In the genomic region with DNA sequence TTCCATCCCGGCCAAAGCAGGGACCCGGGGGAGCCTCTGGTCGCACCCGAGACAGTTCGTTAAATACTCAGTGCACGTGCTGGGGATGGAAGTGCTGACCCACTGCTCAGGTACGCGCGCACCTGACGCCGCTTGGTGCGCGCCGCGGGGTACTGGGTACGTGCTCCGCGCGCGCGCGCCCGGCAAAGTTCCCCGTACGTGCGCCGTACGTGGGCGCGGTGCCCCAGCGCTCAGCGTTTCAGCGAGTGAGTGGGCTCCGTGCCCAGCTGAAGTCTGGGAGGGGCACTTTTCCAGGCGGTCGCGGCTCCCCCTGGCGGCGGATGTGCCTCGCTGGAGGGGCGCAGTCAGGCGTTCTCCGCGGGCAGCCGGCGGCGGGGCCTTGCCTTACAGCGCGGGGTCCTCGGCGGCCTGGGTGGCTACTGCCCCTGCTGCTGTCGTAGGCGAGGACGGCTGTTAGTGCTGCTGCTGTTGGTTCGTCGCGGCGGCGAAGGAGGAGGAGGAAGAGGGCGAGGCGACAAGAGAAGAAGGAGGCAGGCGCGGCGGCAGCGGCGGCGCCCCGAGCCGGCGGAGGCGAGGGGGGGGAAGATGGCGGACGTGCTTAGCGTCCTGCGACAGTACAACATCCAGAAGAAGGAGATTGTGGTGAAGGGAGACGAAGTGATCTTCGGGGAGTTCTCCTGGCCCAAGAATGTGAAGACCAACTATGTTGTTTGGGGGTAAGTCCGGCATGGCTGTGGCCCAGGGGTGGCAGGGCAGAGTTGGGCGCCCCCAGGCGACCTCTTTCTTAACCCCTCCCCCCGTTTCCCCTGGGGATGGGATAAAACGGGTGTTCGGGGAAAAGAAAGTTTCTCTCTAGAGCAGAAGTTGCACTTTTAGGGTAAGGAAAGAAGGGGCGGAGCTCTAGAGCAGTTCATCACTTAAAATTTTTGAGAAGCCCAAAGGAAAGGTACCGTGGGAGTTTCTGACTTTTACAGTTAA, we compare ENCODE assay signal across 1 cellular context.
TF ChIP-seq lines count a peak whose summit lies in the region.

A gene (plus strand): TSS at position 416 of the 978 bp plus-strand sequence. CDS start 170 bp downstream, at position 586.

TF ChIP-seq in K562, 482 proteins besides CTCF, POLR2A, EP300 and RAD21 (continued from another document and continues in another):
- TF ChIP-seq, protein P1, sequence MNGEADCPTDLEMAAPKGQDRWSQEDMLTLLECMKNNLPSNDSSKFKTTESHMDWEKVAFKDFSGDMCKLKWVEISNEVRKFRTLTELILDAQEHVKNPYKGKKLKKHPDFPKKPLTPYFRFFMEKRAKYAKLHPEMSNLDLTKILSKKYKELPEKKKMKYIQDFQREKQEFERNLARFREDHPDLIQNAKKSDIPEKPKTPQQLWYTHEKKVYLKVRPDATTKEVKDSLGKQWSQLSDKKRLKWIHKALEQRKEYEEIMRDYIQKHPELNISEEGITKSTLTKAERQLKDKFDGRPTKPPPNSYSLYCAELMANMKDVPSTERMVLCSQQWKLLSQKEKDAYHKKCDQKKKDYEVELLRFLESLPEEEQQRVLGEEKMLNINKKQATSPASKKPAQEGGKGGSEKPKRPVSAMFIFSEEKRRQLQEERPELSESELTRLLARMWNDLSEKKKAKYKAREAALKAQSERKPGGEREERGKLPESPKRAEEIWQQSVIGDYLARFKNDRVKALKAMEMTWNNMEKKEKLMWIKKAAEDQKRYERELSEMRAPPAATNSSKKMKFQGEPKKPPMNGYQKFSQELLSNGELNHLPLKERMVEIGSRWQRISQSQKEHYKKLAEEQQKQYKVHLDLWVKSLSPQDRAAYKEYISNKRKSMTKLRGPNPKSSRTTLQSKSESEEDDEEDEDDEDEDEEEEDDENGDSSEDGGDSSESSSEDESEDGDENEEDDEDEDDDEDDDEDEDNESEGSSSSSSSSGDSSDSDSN (IDR thresholded peaks at IDR 0.05; ENCODE audit: borderline replicate concordance in 1 of 2, low read depth in 2 of 2, low read length in 2 of 2): peak; percentile 89 to 91; a peak in 3 of 4 replicates
- TF ChIP-seq HMGN3 (IDR thresholded peaks at IDR 0.05; ENCODE audit: borderline replicate concordance, extremely low read depth, insufficient read length, low read depth, low read length): peak; percentile 91
- peak; percentile 66; the same call in 1 of the 2 replicates for TF ChIP-seq FOXJ2 (tag; IDR thresholded peaks at IDR 0.05)
- no peak; the same call in none of the 2 replicates for TF ChIP-seq ZNF24 (IDR thresholded peaks at IDR 0.05)
- no peak for TF ChIP-seq CCAR2 (IDR thresholded peaks at IDR 0.05; ENCODE audit: low read depth, low read length)
- TF ChIP-seq, protein P2, sequence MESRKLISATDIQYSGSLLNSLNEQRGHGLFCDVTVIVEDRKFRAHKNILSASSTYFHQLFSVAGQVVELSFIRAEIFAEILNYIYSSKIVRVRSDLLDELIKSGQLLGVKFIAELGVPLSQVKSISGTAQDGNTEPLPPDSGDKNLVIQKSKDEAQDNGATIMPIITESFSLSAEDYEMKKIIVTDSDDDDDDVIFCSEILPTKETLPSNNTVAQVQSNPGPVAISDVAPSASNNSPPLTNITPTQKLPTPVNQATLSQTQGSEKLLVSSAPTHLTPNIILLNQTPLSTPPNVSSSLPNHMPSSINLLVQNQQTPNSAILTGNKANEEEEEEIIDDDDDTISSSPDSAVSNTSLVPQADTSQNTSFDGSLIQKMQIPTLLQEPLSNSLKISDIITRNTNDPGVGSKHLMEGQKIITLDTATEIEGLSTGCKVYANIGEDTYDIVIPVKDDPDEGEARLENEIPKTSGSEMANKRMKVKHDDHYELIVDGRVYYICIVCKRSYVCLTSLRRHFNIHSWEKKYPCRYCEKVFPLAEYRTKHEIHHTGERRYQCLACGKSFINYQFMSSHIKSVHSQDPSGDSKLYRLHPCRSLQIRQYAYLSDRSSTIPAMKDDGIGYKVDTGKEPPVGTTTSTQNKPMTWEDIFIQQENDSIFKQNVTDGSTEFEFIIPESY (CRISPR knock-in tag; IDR thresholded peaks at IDR 0.05): peak; percentile 79
- TF ChIP-seq CREBBP (IDR thresholded peaks at IDR 0.05; ENCODE audit: low read depth, low read length): no peak
- TF ChIP-seq NCOA2 (IDR thresholded peaks at IDR 0.05; ENCODE audit: partially characterized antibody in 2 of 2): peak in 1 of 2 experiments; percentile 96
- peak; percentile 99 for TF ChIP-seq POLR2G (IDR thresholded peaks at IDR 0.05; ENCODE audit: low read depth, low read length)
- peak; percentile 83 to 86 for TF ChIP-seq NRF1 (conservative IDR thresholded peaks at IDR 0.05 in 1 of 2, IDR thresholded peaks at IDR 0.05 in 1 of 2)
- peak in 1 of 2 experiments; percentile 90; a peak in 1 of 3 replicates for TF ChIP-seq CBX3 (IDR thresholded peaks at IDR 0.05; ENCODE audit: borderline replicate concordance in 1 of 2, low read length in 2 of 2)
- peak; percentile 95 for TF ChIP-seq KLF1 (tag; IDR thresholded peaks at IDR 0.05)
- 0 out of 2 replicates have a peak, but pooled peaks have one; percentile 35 for TF ChIP-seq FOSL1 (tag; conservative IDR thresholded peaks at IDR 0.05)
- TF ChIP-seq PHF20 (IDR thresholded peaks at IDR 0.05; ENCODE audit: partially characterized antibody): peak; percentile 64
- TF ChIP-seq, protein P3, sequence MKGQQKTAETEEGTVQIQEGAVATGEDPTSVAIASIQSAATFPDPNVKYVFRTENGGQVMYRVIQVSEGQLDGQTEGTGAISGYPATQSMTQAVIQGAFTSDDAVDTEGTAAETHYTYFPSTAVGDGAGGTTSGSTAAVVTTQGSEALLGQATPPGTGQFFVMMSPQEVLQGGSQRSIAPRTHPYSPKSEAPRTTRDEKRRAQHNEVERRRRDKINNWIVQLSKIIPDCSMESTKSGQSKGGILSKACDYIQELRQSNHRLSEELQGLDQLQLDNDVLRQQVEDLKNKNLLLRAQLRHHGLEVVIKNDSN (CRISPR knock-in tag; IDR thresholded peaks at IDR 0.05): peak; percentile 59
- peak; percentile 35; the same call in 1 of the 2 replicates for TF ChIP-seq SMARCE1 (IDR thresholded peaks at IDR 0.05)
- TF ChIP-seq, protein P4, sequence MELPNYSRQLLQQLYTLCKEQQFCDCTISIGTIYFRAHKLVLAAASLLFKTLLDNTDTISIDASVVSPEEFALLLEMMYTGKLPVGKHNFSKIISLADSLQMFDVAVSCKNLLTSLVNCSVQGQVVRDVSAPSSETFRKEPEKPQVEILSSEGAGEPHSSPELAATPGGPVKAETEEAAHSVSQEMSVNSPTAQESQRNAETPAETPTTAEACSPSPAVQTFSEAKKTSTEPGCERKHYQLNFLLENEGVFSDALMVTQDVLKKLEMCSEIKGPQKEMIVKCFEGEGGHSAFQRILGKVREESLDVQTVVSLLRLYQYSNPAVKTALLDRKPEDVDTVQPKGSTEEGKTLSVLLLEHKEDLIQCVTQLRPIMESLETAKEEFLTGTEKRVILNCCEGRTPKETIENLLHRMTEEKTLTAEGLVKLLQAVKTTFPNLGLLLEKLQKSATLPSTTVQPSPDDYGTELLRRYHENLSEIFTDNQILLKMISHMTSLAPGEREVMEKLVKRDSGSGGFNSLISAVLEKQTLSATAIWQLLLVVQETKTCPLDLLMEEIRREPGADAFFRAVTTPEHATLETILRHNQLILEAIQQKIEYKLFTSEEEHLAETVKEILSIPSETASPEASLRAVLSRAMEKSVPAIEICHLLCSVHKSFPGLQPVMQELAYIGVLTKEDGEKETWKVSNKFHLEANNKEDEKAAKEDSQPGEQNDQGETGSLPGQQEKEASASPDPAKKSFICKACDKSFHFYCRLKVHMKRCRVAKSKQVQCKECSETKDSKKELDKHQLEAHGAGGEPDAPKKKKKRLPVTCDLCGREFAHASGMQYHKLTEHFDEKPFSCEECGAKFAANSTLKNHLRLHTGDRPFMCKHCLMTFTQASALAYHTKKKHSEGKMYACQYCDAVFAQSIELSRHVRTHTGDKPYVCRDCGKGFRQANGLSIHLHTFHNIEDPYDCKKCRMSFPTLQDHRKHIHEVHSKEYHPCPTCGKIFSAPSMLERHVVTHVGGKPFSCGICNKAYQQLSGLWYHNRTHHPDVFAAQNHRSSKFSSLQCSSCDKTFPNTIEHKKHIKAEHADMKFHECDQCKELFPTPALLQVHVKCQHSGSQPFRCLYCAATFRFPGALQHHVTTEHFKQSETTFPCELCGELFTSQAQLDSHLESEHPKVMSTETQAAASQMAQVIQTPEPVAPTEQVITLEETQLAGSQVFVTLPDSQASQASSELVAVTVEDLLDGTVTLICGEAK (IDR thresholded peaks at IDR 0.05): no peak
- TF ChIP-seq, protein P4 (CRISPR knock-in tag; IDR thresholded peaks at IDR 0.05): no peak
- TF ChIP-seq, protein P5, sequence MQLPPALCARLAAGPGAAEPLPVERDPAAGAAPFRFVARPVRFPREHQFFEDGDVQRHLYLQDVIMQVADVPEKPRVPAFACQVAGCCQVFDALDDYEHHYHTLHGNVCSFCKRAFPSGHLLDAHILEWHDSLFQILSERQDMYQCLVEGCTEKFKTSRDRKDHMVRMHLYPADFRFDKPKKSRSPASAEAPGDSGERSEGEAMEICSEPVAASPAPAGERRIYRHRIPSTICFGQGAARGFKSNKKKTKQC (CRISPR knock-in tag; IDR thresholded peaks at IDR 0.05): peak; percentile 75; the same call in 1 of the 2 replicates
- TF ChIP-seq ELF4 (CRISPR knock-in tag; IDR thresholded peaks at IDR 0.05): peak; percentile 69; the same call in 1 of the 2 replicates
- peak; percentile 97 for TF ChIP-seq BHLHE40 (IDR thresholded peaks at IDR 0.05; ENCODE audit: low read length)
- TF ChIP-seq GATAD2A (IDR thresholded peaks at IDR 0.05): peak; percentile 86
- TF ChIP-seq CREM (IDR thresholded peaks at IDR 0.05; ENCODE audit: low read depth): no peak; the same call in none of the 2 replicates
- peak; percentile 80 for TF ChIP-seq NR2C2 (CRISPR knock-in tag; IDR thresholded peaks at IDR 0.05)
- peak; percentile 80 for TF ChIP-seq NR2C2 (tag; IDR thresholded peaks at IDR 0.05)
- TF ChIP-seq FOXA3 (CRISPR knock-in tag; conservative IDR thresholded peaks at IDR 0.05 in 1 of 2, IDR thresholded peaks at IDR 0.05 in 1 of 2): peak in 1 of 2 experiments; percentile 30; a peak in 1 of 4 replicates
- TF ChIP-seq THRAP3 (IDR thresholded peaks at IDR 0.05; ENCODE audit: borderline replicate concordance): no peak; the same call in 1 of the 2 replicates
- TF ChIP-seq FOXK2 (conservative IDR thresholded peaks at IDR 0.05 in 1 of 2, IDR thresholded peaks at IDR 0.05 in 1 of 2; ENCODE audit: low read depth in 2 of 2): peak; percentile 58 to 66; a peak in 2 of 4 replicates
- TF ChIP-seq LCOR (CRISPR knock-in tag; IDR thresholded peaks at IDR 0.05): peak; percentile 100
